In genomic region chrX:37331546-37331945, GRCh38 we compare ENCODE assay signal across 19 cellular contexts. TPM values are rescaled to one million over a fixed set of nuclear protein-coding genes. Genes with fewer than 3 reads are reported as not detected.
A peak's percentile ranks its signal among the peaks of the same experiment; 100 is the strongest.
DNase-seq lines count a peak whose midpoint lies in the region; ATAC-seq and TF ChIP-seq lines count a peak whose summit lies in the region.
"Had no signal": no experiment of that assay in that cellular context is flagged by ENCODE, and none has a peak within 500 bp of the region (broad histone marks: within the 10 kb centered on the region; RNA-seq: fewer than 3 reads in every experiment).

No MANE protein-coding gene starts in this region.

- POLR2A ChIA-PET in RWPE1 (lab: Yijun Ruan, JAX; ENCODE audit: low non-redundant PET), result no interaction called here

- no peaks in the 10 kb centered on the region for H3K27me3 ChIP-seq in layer of hippocampus (ENCODE audit: control insufficient read depth, insufficient read depth, low read length)
- H3K27me3 ChIP-seq: BE2C, Peyer's patch, SJSA1 had no signal

- H3K27ac ChIP-seq in layer of hippocampus (ENCODE audit: low read depth, low read length) (peak overlapping the region; percentile 57), RWPE1 (no peak overlapping the region)
- H3K27ac ChIP-seq: Peyer's patch, SJSA1 had no signal

- ATAC-seq in GM18861 (IDR thresholded peaks at IDR 0.05; ENCODE audit: unreplicated experiment) (no peak), GM19035 (IDR thresholded peaks at IDR 0.05; ENCODE audit: unreplicated experiment) (no peak)

- TF ChIP-seq CTCF in RWPE1 (conservative IDR thresholded peaks at IDR 0.05; ENCODE audit: low read depth), result no peak

- DNase-seq in dermis blood vessel endothelial cell (peak; percentile 36), putamen (ENCODE audit: low spot score) (peak; percentile 41), NCI-H1048 (lab: John Stamatoyannopoulos, UW) (no peak), RWPE1 (ENCODE audit: low spot score) (no peak)
- DNase-seq: BE2C, COR-L47, DMS79, H7, Kasumi-1, NCI-H1417, NCI-H1694 treated with DMSO at 0.1 percent for 48 hours, NCI-H446, NCI-H526, Peyer's patch had no signal

- CTCF ChIA-PET in RWPE1 (lab: Yijun Ruan, JAX), result no interaction called here

RNA-seq across cellular contexts. Expression of gene PRRG1, which starts 17.6 kb away (rescaled TPM):
- 32.0 and 37.4 TPM in 2 replicates for total RNA-seq in dermis blood vessel endothelial cell
- total RNA-seq: OCI-LY7 had no signal

Comparison
In these comparisons a context has a peak if more than half of its experiments do, and no peak if none do; other contexts are left out.
1. DNase-seq: peak in dermis blood vessel endothelial cell (single experiment) and putamen (single experiment); none in NCI-H1048 (single experiment) and RWPE1 (single experiment).